In the genomic region with DNA sequence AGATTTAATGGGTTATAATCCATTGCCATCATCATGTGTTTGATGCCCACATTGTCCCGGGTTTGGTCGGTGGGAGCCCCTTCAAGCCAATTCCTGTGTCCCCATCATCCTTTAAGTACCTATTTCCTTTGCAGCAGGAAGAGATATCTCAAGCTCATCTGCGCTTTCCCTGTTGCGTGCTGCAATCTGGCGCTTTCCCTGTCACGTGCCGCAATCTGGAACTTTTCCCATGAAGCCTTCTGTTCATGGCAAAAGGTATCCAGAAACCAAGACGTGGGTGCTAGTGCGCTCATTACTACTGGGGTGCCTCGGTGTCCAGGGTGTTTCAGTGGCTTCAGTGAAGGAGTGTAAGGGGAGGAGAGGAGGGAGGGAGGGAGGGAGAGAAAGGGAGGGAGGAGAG, we compare ENCODE assay signal across 27 cellular contexts.
"Had no signal": no experiment of that assay in that cellular context is flagged by ENCODE, and none has a peak within 500 bp of the region (broad histone marks: within the 10 kb centered on the region; RNA-seq: fewer than 3 reads in every experiment).

No MANE protein-coding gene starts in this region.

- H3K27ac Mint-ChIP-seq: endodermal cell; naive thymus-derived CD4-positive, alpha-beta T cell; stimulated activated memory B cell treated with anti-CD40 and anti-IgM and Interleukin-4, amounts not matched to agents 10 μg/mL and 1 μg/mL and 100 μg/mL, for 72 hours had no signal

- H3K4me1 Mint-ChIP-seq: endodermal cell; naive thymus-derived CD4-positive, alpha-beta T cell; stimulated activated memory B cell treated with anti-CD40 and anti-IgM and Interleukin-4, amounts not matched to agents 10 μg/mL and 1 μg/mL and 100 μg/mL, for 72 hours had no signal

- H3K36me3 Mint-ChIP-seq: naive thymus-derived CD4-positive, alpha-beta T cell; stimulated activated memory B cell treated with anti-CD40 and anti-IgM and Interleukin-4, amounts not matched to agents 10 μg/mL and 1 μg/mL and 100 μg/mL, for 72 hours had no signal

- DNase-seq: cerebellar nuclear complex; effector CD8-positive, alpha-beta T cell; endodermal cell; foreskin fibroblast; gastrocnemius medialis; head of caudate nucleus; left cardiac atrium; midbrain; naive thymus-derived CD4-positive, alpha-beta T cell; occipital lobe; psoas muscle; right cardiac atrium; stimulated activated CD4-positive, alpha-beta T cell treated with anti-CD3 and anti-CD28 coated beads, Interleukin-2, amount 100 ng/mL, for 24 hours; stimulated activated CD4-positive, alpha-beta T cell treated with anti-CD3 and anti-CD28 coated beads, Interleukin-4, amount 100 ng/mL, for 24 hours; stimulated activated naive CD8-positive, alpha-beta T cell treated with anti-CD3 and anti-CD28 coated beads, Interleukin-15, Interleukin-2, amounts not matched to agents 100 U/mL and 50 U/mL, for 24 hours; upper lobe of left lung; uterus had no signal

- H3K27me3 ChIP-seq: dorsolateral prefrontal cortex, gastrocnemius medialis, hepatocyte, left lung, ovary, tibial nerve, upper lobe of left lung, uterus had no signal

- ATAC-seq: esophagus mucosa; gastrocnemius medialis; left cardiac atrium; left lung; naive thymus-derived CD4-positive, alpha-beta T cell; psoas muscle; right cardiac atrium; stimulated activated memory B cell treated with anti-CD40 and anti-IgM and Interleukin-4, amounts not matched to agents 10 μg/mL and 1 μg/mL and 100 μg/mL, for 72 hours; stimulated activated naive CD8-positive, alpha-beta T cell treated with anti-CD3 and anti-CD28 coated beads, Interleukin-15, Interleukin-2, amounts not matched to agents 100 U/mL and 50 U/mL, for 24 hours had no signal

- H3K9me3 ChIP-seq: gastrocnemius medialis, left lung, ovary, thoracic aorta, upper lobe of left lung, uterus had no signal

- H3K27ac ChIP-seq: dorsolateral prefrontal cortex, epithelial cell of prostate, gastrocnemius medialis, hepatocyte, left lung, ovary, psoas muscle, thoracic aorta, tibial nerve, upper lobe of left lung, uterus had no signal

- H3K36me3 ChIP-seq: gastrocnemius medialis, left lung, ovary, thoracic aorta, tibial nerve, upper lobe of left lung, uterus had no signal

- H3K4me3 ChIP-seq: dorsolateral prefrontal cortex, gastrocnemius medialis, hepatocyte, left lung, ovary, psoas muscle, smooth muscle cell, thoracic aorta, tibial nerve, upper lobe of left lung, uterus had no signal

- H3K9me3 Mint-ChIP-seq: stimulated activated memory B cell treated with anti-CD40 and anti-IgM and Interleukin-4, amounts not matched to agents 10 μg/mL and 1 μg/mL and 100 μg/mL, for 72 hours had no signal

- H3K4me3 Mint-ChIP-seq: endodermal cell; naive thymus-derived CD4-positive, alpha-beta T cell; stimulated activated memory B cell treated with anti-CD40 and anti-IgM and Interleukin-4, amounts not matched to agents 10 μg/mL and 1 μg/mL and 100 μg/mL, for 72 hours had no signal

- H3K4me1 ChIP-seq: gastrocnemius medialis, left lung, psoas muscle, tibial nerve, upper lobe of left lung, uterus had no signal
